17 cellular contexts compared by ENCODE assay signal in genomic region chr11:125084057-125084416, GRCh38.
"Had no signal": no experiment of that assay in that cellular context is flagged by ENCODE, and none has a peak within 500 bp of the region (broad histone marks: within the 10 kb centered on the region; RNA-seq: fewer than 3 reads in every experiment).

No MANE protein-coding gene starts in this region.

- H3K36me3 ChIP-seq: pancreas, thyroid gland, vagina, WERI-Rb-1 had no signal

- ATAC-seq: activated CD4-positive, alpha-beta T cell treated with anti-CD3 and anti-CD28 coated beads for 36 hours; body of pancreas; left ventricle myocardium superior; pancreas; stimulated activated naive B cell treated with anti-CD40 and anti-IgM and Interleukin-4, amounts not matched to agents 10 μg/mL and 1 μg/mL and 100 μg/mL, for 72 hours had no signal

- FAIRE-seq: pancreas had no signal

- DNase-seq: activated CD4-positive, alpha-beta memory T cell treated with anti-CD3 and anti-CD28 coated beads, Interleukin-2, amount 10 ng/mL, durations not matched to agents 7 days and 5 days; activated CD4-positive, alpha-beta T cell treated with anti-CD3 and anti-CD28 coated beads for 36 hours; activated naive CD8-positive, alpha-beta T cell treated with anti-CD3 and anti-CD28 coated beads for 36 hours; amygdala; body of pancreas; central memory CD4-positive, alpha-beta T cell; foreskin fibroblast; kidney glomerular epithelial cell; left ventricle myocardium superior; retina; stimulated activated CD4-positive, alpha-beta T cell treated with anti-CD3 and anti-CD28 coated beads, Interleukin-2, amount 100 ng/mL, for 48 hours; stimulated activated naive B cell treated with anti-CD40 and anti-IgM and Interleukin-4, amounts not matched to agents 10 μg/mL and 1 μg/mL and 100 μg/mL, for 72 hours; thyroid gland; WERI-Rb-1 had no signal

- H3K9me3 ChIP-seq: body of pancreas, pancreas, thyroid gland, vagina had no signal

- H3K4me3 ChIP-seq: body of pancreas, coronary artery, pancreas, thyroid gland, vagina had no signal

- H3K27me3 ChIP-seq: body of pancreas, pancreas, thyroid gland, vagina had no signal

- H3K27ac ChIP-seq: body of pancreas, coronary artery, pancreas, thyroid gland, WERI-Rb-1 had no signal

- H3K4me1 ChIP-seq: body of pancreas, pancreas, thyroid gland had no signal
